Comparison of ENCODE assay signal across 8 cellular contexts in genomic region chr7:116954443-116954838, GRCh38. TPM values are rescaled to one million over a fixed set of nuclear protein-coding genes. Genes with fewer than 3 reads are reported as not detected.
A peak's percentile ranks its signal among the peaks of the same experiment; 100 is the strongest.
DNase-seq lines count a peak whose midpoint lies in the region; ATAC-seq, FAIRE-seq and TF ChIP-seq lines count a peak whose summit lies in the region.

No MANE protein-coding gene starts in this region.

- H3K4me1 ChIP-seq in endodermal cell (ENCODE audit: control insufficient read depth, insufficient read depth, low read length) (peaks cover 6% of the 10 kb centered on the region), pancreas (peaks cover 10 to 28% (median 21%) of the 10 kb centered on the region in 3 donors)

- intact Hi-C loops in pancreas (cut with DNase I), result no loop called here

- H3K27me3 Mint-ChIP-seq in endodermal cell (ENCODE audit: insufficient read depth), result peaks cover 13% of the 10 kb centered on the region

- peaks cover 13% of the 10 kb centered on the region for H3K27me3 ChIP-seq in endodermal cell (ENCODE audit: control insufficient read depth, insufficient read depth, low read length, poor library complexity, severe bottlenecking)
- no peaks in the 10 kb centered on the region for H3K27me3 ChIP-seq in pancreas

- no peak for FAIRE-seq in pancreas (lab: Jason Lieb, UNC)

- WGBS in endodermal cell (ENCODE audit: insufficient coverage in 1 of 2, insufficient read length in 1 of 2), 2 experiments, result 4 to 7% methylated on average over 5 to 8 of the region's 8 CpGs
- WGBS in pancreas, 2 donors, result 0 to 1% methylated on average over 8 of the region's 8 CpGs

- H3K36me3 ChIP-seq in endodermal cell (ENCODE audit: control insufficient read depth, insufficient read depth, low read length) (no peaks in the 10 kb centered on the region), pancreas (no peaks in the 10 kb centered on the region)

- peaks cover 17% of the 10 kb centered on the region for H3K4me1 Mint-ChIP-seq in endodermal cell

- peak overlapping the region; percentile 90 for H3K4me3 Mint-ChIP-seq in endodermal cell

- ATAC-seq in pancreas, result peak in 1 of 4 donors; percentile 2
- ATAC-seq in GM18858 (IDR thresholded peaks at IDR 0.05; ENCODE audit: unreplicated experiment), result no peak
- no peak for ATAC-seq in HG03378 (IDR thresholded peaks at IDR 0.05; ENCODE audit: unreplicated experiment)

- H3K4me3 ChIP-seq in GM12865 (ENCODE audit: low read depth, low read length) (peak overlapping the region; percentile 68), endodermal cell (ENCODE audit: low read length) (peak overlapping the region; percentile 91), pancreas (peak overlapping the region; percentile 65 to 96 (median 92))

- TF ChIP-seq CTCF in GM12865 (IDR thresholded peaks at IDR 0.05; ENCODE audit: insufficient read depth, low read depth, low read length, missing control alignments), result no peak
- TF ChIP-seq CTCF in endodermal cell (conservative IDR thresholded peaks at IDR 0.05), result no peak
- no peak for TF ChIP-seq CTCF in pancreas (IDR thresholded peaks at IDR 0.05)

- peak overlapping the region; percentile 99 for H3K27ac Mint-ChIP-seq in endodermal cell

- H3K9me3 ChIP-seq in endodermal cell (ENCODE audit: control insufficient read depth, low read length), result no peaks in the 10 kb centered on the region
- H3K9me3 ChIP-seq in pancreas, result no peaks in the 10 kb centered on the region

- no peaks in the 10 kb centered on the region for H3K9me3 Mint-ChIP-seq in endodermal cell

- no peaks in the 10 kb centered on the region for H3K36me3 Mint-ChIP-seq in endodermal cell (ENCODE audit: low read depth)

- no peak for DNase-seq in GM12865 (ENCODE audit: low read depth)
- DNase-seq in NAMALWA (ENCODE audit: low spot score), result peak; percentile 58
- DNase-seq in endodermal cell, result no peak
- no peak for DNase-seq in pancreas
- DNase-seq in DMS114 treated with DMSO at 0.1 percent for 48 hours (lab: John Stamatoyannopoulos, UW; ENCODE audit: unreplicated experiment), result no peak
- no peak for DNase-seq in SHP77 treated with DMSO at 0.1 percent for 48 hours (lab: John Stamatoyannopoulos, UW)

- H3K9ac ChIP-seq in endodermal cell (ENCODE audit: extremely low read depth, low read length, poor library complexity, severe bottlenecking), result peak overlapping the region; percentile 88

- peak overlapping the region; percentile 80 for H3K27ac ChIP-seq in endodermal cell (ENCODE audit: low read depth, low read length)
- H3K27ac ChIP-seq in pancreas, result peak overlapping the region; percentile 99 to 100 (median 100)

RNA-seq across cellular contexts. Expression of gene ST7, which starts 1.1 kb away (rescaled TPM):
- total RNA-seq in endodermal cell (1 to 10 TPM; 6.4 to 8.9 TPM), pancreas (10 to 100 TPM; 16.4 to 20.2 (median 18.1) TPM)
- 22.0 TPM for polyA plus RNA-seq in endodermal cell (2013, experiment 1 of 2)
- 17.5 TPM for polyA plus RNA-seq in endodermal cell (2013, experiment 2 of 2)
- polyA plus RNA-seq in pancreas, result 10 to 100 TPM in 1 of 2 donors, 1 to 10 TPM in 1; 8.2 to 16.1 TPM
